ENCODE assay signal across 31 cellular contexts in genomic region chr1:175073633-175074032, GRCh38. TPM values are rescaled to one million over a fixed set of nuclear protein-coding genes. Genes with fewer than 3 reads are reported as not detected.
A peak's percentile ranks its signal among the peaks of the same experiment; 100 is the strongest.
DNase-seq lines count a peak whose midpoint lies in the region; ATAC-seq and TF ChIP-seq lines count a peak whose summit lies in the region.
"Had no signal": no experiment of that assay in that cellular context is flagged by ENCODE, and none has a peak within 500 bp of the region (broad histone marks: within the 10 kb centered on the region; RNA-seq: fewer than 3 reads in every experiment).

No MANE protein-coding gene starts in this region.

- H3K4me1 Mint-ChIP-seq in CD14-positive monocyte = peaks cover 51% of the 10 kb centered on the region
- H3K4me1 Mint-ChIP-seq in WTC11 = peaks cover 35% of the 10 kb centered on the region
- H3K4me1 Mint-ChIP-seq in nephron = peaks cover 40% of the 10 kb centered on the region

- H3K4me3 Mint-ChIP-seq in CD14-positive monocyte (peak overlapping the region in 1 of 2 donors; percentile 90), WTC11 (no peak overlapping the region), nephron (no peak overlapping the region)

- DNase-seq in CD14-positive monocyte (ENCODE audit: low spot score) (no peak), HCT116 (ENCODE audit: low read depth, low spot score) (no peak), WTC11 (ENCODE audit: low spot score) (peak; percentile 35), glomerular visceral epithelial cell (ENCODE audit: extremely low spot score) (no peak), SJCRH30 (no peak)
- DNase-seq in central memory CD4-positive, alpha-beta T cell = no peak
- DNase-seq: activated CD4-positive, alpha-beta T cell treated with anti-CD3 and anti-CD28 coated beads for 4 hours; activated naive CD4-positive, alpha-beta T cell treated with anti-CD3 and anti-CD28 coated beads, Interleukin-2, amount 50 U/mL, for 16 hours; amniotic stem cell; DMS153; left lung; MG63; NCI-H1417 treated with DMSO at 0.1 percent for 48 hours; NCI-H2029 treated with DMSO at 0.1 percent for 48 hours; posterior cingulate gyrus; SHP77; spleen; stimulated activated CD4-positive, alpha-beta T cell treated with anti-CD3 and anti-CD28 coated beads, Interleukin-2, amount 100 ng/mL, for 24 hours; stimulated activated naive CD8-positive, alpha-beta T cell treated with anti-CD3 and anti-CD28 coated beads, Interleukin-15, Interleukin-2, amounts not matched to agents 100 U/mL and 50 U/mL, for 24 hours had no signal

- H3K9ac ChIP-seq in HCT116 (ENCODE audit: low read length) = no peak overlapping the region

- peak; percentile 10 for TF ChIP-seq CTCF in CD14-positive monocyte (IDR thresholded peaks at IDR 0.05)
- peak in 2 of 3 experiments; percentile 17 to 36; a peak in 3 of 6 replicates for TF ChIP-seq CTCF in HCT116 (IDR thresholded peaks at IDR 0.05 in 2 of 3, conservative IDR thresholded peaks at IDR 0.05 in 1 of 3; ENCODE audit: borderline replicate concordance in 1 of 3, insufficient read depth in 1 of 3, low read depth in 2 of 3, low read length in 2 of 3)
- no peak for TF ChIP-seq CTCF in WTC11 (IDR thresholded peaks at IDR 0.05)
- TF ChIP-seq CTCF in nephron (IDR thresholded peaks at IDR 0.05; ENCODE audit: unreplicated experiment in 3 of 3) = no peak

- TF ChIP-seq RAD21 in HCT116 (IDR thresholded peaks at IDR 0.05; ENCODE audit: low read depth) = no peak

- H3K27ac Mint-ChIP-seq in CD14-positive monocyte (peak overlapping the region in 3 of 7 donors; percentile 10 to 75 (median 65)), WTC11 (peak overlapping the region; percentile 45; the same call in 1 of the 2 replicates), nephron (peak overlapping the region in 2 of 3 experiments; percentile 84 to 93)
- H3K27ac Mint-ChIP-seq: activated T-helper 2 cell treated with anti-CD3 and anti-CD28 coated beads, Interferon-gamma antibody, Interleukin-2, Interleukin-4, amounts not matched to agents 10 μg/mL and 5 μg/mL and 100 μg/mL, durations not matched to agents 14 hours and 24 hours and 36 hours had no signal

- BruUV-seq in HCT116 (replicated peaks; lab: Mats Ljungman, UMichigan) = no TSS peak

- H3K4me1 ChIP-seq in HCT116 (ENCODE audit: control insufficient read depth in 1 of 2, insufficient read depth in 2 of 2, low read length in 2 of 2) = no peaks in the 10 kb centered on the region
- peaks cover 13% of the 10 kb centered on the region for H3K4me1 ChIP-seq in SJCRH30

- peaks cover 57% of the 10 kb centered on the region for H3K27me3 ChIP-seq in HCT116 (ENCODE audit: insufficient read depth, low read length)
- no peaks in the 10 kb centered on the region for H3K27me3 ChIP-seq in SJCRH30
- H3K27me3 ChIP-seq: hepatocyte, left lung, MG63 had no signal

- ATAC-seq in HCT116 (peak; percentile 42; the same call in 1 of the 2 replicates), WTC11 (peak; percentile 66)
- ATAC-seq: K562; Panc1; stimulated activated naive CD8-positive, alpha-beta T cell treated with anti-CD3 and anti-CD28 coated beads, Interleukin-15, Interleukin-2, amounts not matched to agents 100 U/mL and 50 U/mL, for 24 hours had no signal

- POLR2A ChIA-PET in HCT116 (lab: Charles Lee) (no interaction called here), WTC11 (lab: Charles Lee) (no interaction called here)

- no peaks in the 10 kb centered on the region for H4K20me1 ChIP-seq in HCT116 (ENCODE audit: insufficient read depth)

- H3K4me3 ChIP-seq in HCT116 (replicated peaks in 1 of 2; ENCODE audit: low read depth in 1 of 2, low read length in 2 of 2) (no peak overlapping the region), SJCRH30 (no peak overlapping the region)
- H3K4me3 ChIP-seq: gastrocnemius medialis, hepatocyte, K562, left lung, MG63, right atrium auricular region, spleen had no signal

- H3K27ac ChIP-seq in HCT116 (ENCODE audit: low read depth, low read length) (no peak overlapping the region), SJCRH30 (no peak overlapping the region)
- H3K27ac ChIP-seq: hepatocyte, left lung, right atrium auricular region, spleen had no signal

- RAD21 ChIA-PET in HCT116 (lab: Charles Lee; ENCODE audit: low non-redundant PET in 1 of 2, low total read pairs in 2 of 2, uncharacterized antibody in 2 of 2, unreplicated experiment in 2 of 2) = no interaction called here

- no peak for TF ChIP-seq POLR2A in HCT116 (IDR thresholded peaks at IDR 0.05; ENCODE audit: borderline replicate concordance, extremely low read depth, insufficient read depth, insufficient read length)

- H3K36me3 Mint-ChIP-seq in CD14-positive monocyte = no peaks in the 10 kb centered on the region
- H3K36me3 Mint-ChIP-seq in WTC11 = no peaks in the 10 kb centered on the region
- H3K36me3 Mint-ChIP-seq in nephron (ENCODE audit: low read depth) = no peaks in the 10 kb centered on the region

- H3K9me3 Mint-ChIP-seq in CD14-positive monocyte (no peaks in the 10 kb centered on the region), WTC11 (no peaks in the 10 kb centered on the region), nephron (no peaks in the 10 kb centered on the region)
- H3K9me3 Mint-ChIP-seq: activated T-helper 2 cell treated with anti-CD3 and anti-CD28 coated beads, Interferon-gamma antibody, Interleukin-2, Interleukin-4, amounts not matched to agents 10 μg/mL and 5 μg/mL and 100 μg/mL, durations not matched to agents 14 hours and 24 hours and 36 hours had no signal

- H3K9me3 ChIP-seq in HCT116 (ENCODE audit: control insufficient read depth in 1 of 2, insufficient read depth in 1 of 2, low read depth in 1 of 2, low read length in 2 of 2) (no peaks in the 10 kb centered on the region), SJCRH30 (replicated peaks) (no peaks in the 10 kb centered on the region)
- H3K9me3 ChIP-seq: gastrocnemius medialis, left lung, MG63, right atrium auricular region, spleen had no signal

- no peak overlapping the region for H3K4me2 ChIP-seq in HCT116 (ENCODE audit: low read length)

- no peaks in the 10 kb centered on the region for H3K9me2 ChIP-seq in HCT116 (ENCODE audit: insufficient read depth)

- intact Hi-C loops in CD14-positive monocyte (cut with micrococcal nuclease) (no loop called here), HCT116 (cut with micrococcal nuclease) (no loop called here)

- H3K79me2 ChIP-seq in HCT116 (ENCODE audit: insufficient read depth, low read length) = no peaks in the 10 kb centered on the region
- H3K79me2 ChIP-seq: hepatocyte had no signal

- H3K36me3 ChIP-seq in HCT116 (ENCODE audit: control insufficient read depth in 1 of 2, insufficient read depth in 2 of 2, low read length in 2 of 2) (no peaks in the 10 kb centered on the region), SJCRH30 (no peaks in the 10 kb centered on the region)
- H3K36me3 ChIP-seq: gastrocnemius medialis, left lung, MG63, right atrium auricular region, spleen had no signal

- no peak overlapping the region for H2AFZ ChIP-seq in HCT116 (ENCODE audit: low read depth, low read length, poor library complexity, severe bottlenecking)
- H2AFZ ChIP-seq: hepatocyte had no signal

- H3K27me3 Mint-ChIP-seq in CD14-positive monocyte (ENCODE audit: low read depth in 3 of 3) = peaks cover 0 to 3% (median 2%) of the 10 kb centered on the region in 3 donors
- peaks cover 13% of the 10 kb centered on the region for H3K27me3 Mint-ChIP-seq in WTC11 (ENCODE audit: low read depth)
- peaks cover 7% of the 10 kb centered on the region for H3K27me3 Mint-ChIP-seq in nephron (ENCODE audit: low read depth)

- CTCF ChIA-PET in HCT116 (lab: Charles Lee) = no interaction called here
- CTCF ChIA-PET in WTC11 (lab: Charles Lee) = interaction anchor here (0.5 to 2.1 kb wide), 18 partner anchors 10 to 554 kb away, joined by 3 to 16 read pairs (median 3); no protein-coding TSS in a partner anchor

TF ChIP-seq in HCT116, 20 proteins besides CTCF, POLR2A, EP300 and RAD21:
- no peak for TF ChIP-seq SRF (IDR thresholded peaks at IDR 0.05; ENCODE audit: low read depth)
- TF ChIP-seq EZH2phosphoT487 (IDR thresholded peaks at IDR 0.05; ENCODE audit: borderline replicate concordance) = no peak
- TF ChIP-seq CEBPB (IDR thresholded peaks at IDR 0.05; ENCODE audit: low read depth) = no peak
- no peak for TF ChIP-seq CBX3 (IDR thresholded peaks at IDR 0.05; ENCODE audit: low read depth)
- no peak for TF ChIP-seq SIN3A (IDR thresholded peaks at IDR 0.05; ENCODE audit: low read depth)

TF ChIP-seq in WTC11, 78 proteins besides CTCF, POLR2A, EP300 and RAD21 (continues in another document):
- TF ChIP-seq ESRRA (CRISPR knock-in tag; IDR thresholded peaks at IDR 0.05; ENCODE audit: borderline replicate concordance) (no peak), ZBTB43 (CRISPR knock-in tag; IDR thresholded peaks at IDR 0.05) (no peak), ATF2 (CRISPR knock-in tag; IDR thresholded peaks at IDR 0.05; ENCODE audit: borderline replicate concordance, low read depth) (no peak), RORB (CRISPR knock-in tag; IDR thresholded peaks at IDR 0.05) (no peak)

RNA-seq across cellular contexts. Expression of gene TNN, which starts 6.0 kb away (rescaled TPM):
- polyA plus RNA-seq in CD14-positive monocyte = not detected
- total RNA-seq in HCT116 (2021; ENCODE audit: unreplicated experiment) (not detected), WTC11 (2021) (0.23 to 0.44 TPM (median 0.27 TPM) in 3 replicates)
- polyA plus RNA-seq in HCT116 (2012) = not detected in 2 replicates
- total RNA-seq in SJCRH30 (2014; rRNA removed; shearing (Covaris generic)) = 0.08 TPM in 1 of 2 replicates, not detected in the other
- total RNA-seq: A673; activated T-helper 2 cell treated with anti-CD3 and anti-CD28 coated beads, Interferon-gamma antibody, Interleukin-2, Interleukin-4, amounts not matched to agents 10 μg/mL and 5 μg/mL and 100 μg/mL, durations not matched to agents 14 hours and 24 hours and 36 hours; fibroblast of lung; HT-29; T-helper 2 cell treated with Interferon-gamma antibody and Interleukin-4, amounts not matched to agents 100 ng/mL and 5 ng/mL, for 36 hours; ureter had no signal
- polyA plus RNA-seq: fibroblast of lung had no signal

RNA-seq across cellular contexts. Expression of gene MRPS14, which starts 50.4 kb away (rescaled TPM):
- 10 to 100 TPM; 48.1 to 53.2 TPM for polyA plus RNA-seq in CD14-positive monocyte
- total RNA-seq in HCT116 (2021; ENCODE audit: unreplicated experiment) (29.4 TPM), WTC11 (2021) (30.4 to 33.1 TPM (median 32.1 TPM) in 3 replicates)
- 11.9 and 17.3 TPM in 2 replicates for polyA plus RNA-seq in HCT116 (2012)
- 31.6 and 34.0 TPM in 2 replicates for total RNA-seq in SJCRH30 (2014; rRNA removed; shearing (Covaris generic))

Comparison
In these comparisons a context has a peak if more than half of its experiments do, and no peak if none do; other contexts are left out.
1. CTCF ChIP-seq: peak in CD14-positive monocyte (single experiment) and HCT116 (2 of 3); none in WTC11 (single experiment) and nephron (0 of 3).